In genomic region chr12:57214398-57214781, GRCh38 we compare ENCODE assay signal across 8 cellular contexts. TPM values are rescaled to one million over a fixed set of nuclear protein-coding genes. Genes with fewer than 3 reads are reported as not detected.
A peak's percentile ranks its signal among the peaks of the same experiment; 100 is the strongest.
DNase-seq lines count a peak whose midpoint lies in the region; ATAC-seq, FAIRE-seq and TF ChIP-seq lines count a peak whose summit lies in the region.

No MANE protein-coding gene starts in this region.

- H2AFZ ChIP-seq in KMS-11 (ENCODE audit: low read depth) (peak overlapping the region; percentile 91), PC-3 (ENCODE audit: low read length) (no peak overlapping the region; the same call in 1 of the 2 replicates)

- POLR2A ChIA-PET in PC-3 (lab: Charles Lee; ENCODE audit: unreplicated experiment) = no interaction called here

- no peaks in the 10 kb centered on the region for H3F3A ChIP-seq in PC-3 (ENCODE audit: low read length, unreplicated experiment)

- H3K9ac ChIP-seq in KMS-11 = no peak overlapping the region; the same call in 1 of the 2 replicates
- H3K9ac ChIP-seq in PC-3 (ENCODE audit: low read length) = no peak overlapping the region

- peaks cover 40% of the 10 kb centered on the region for H3K4me1 ChIP-seq in KMS-11 (ENCODE audit: low read depth, poor library complexity, severe bottlenecking)
- H3K4me1 ChIP-seq in PC-3 (ENCODE audit: insufficient read depth, low read length) = peaks cover 39% of the 10 kb centered on the region
- peaks cover 0 to 15% (median 8%) of the 10 kb centered on the region in 3 donors for H3K4me1 ChIP-seq in pancreas

- no peaks in the 10 kb centered on the region for H3K9me2 ChIP-seq in PC-3 (replicated peaks; ENCODE audit: low read length)

- no peak for FAIRE-seq in pancreas (lab: Jason Lieb, UNC)

- WGBS in pancreas, 2 donors = 3% methylated on average over 14 of the region's 14 CpGs

- H3K4me2 ChIP-seq in KMS-11 (peak overlapping the region; percentile 66), PC-3 (ENCODE audit: low read length) (peak overlapping the region; percentile 17)

- CTCF ChIA-PET in PC-3 (lab: Charles Lee) = interaction anchor here (1.0 to 2.5 kb wide), 4 partner anchors 24 to 238 kb away, joined by 3 to 24 read pairs (median 7); no protein-coding TSS in a partner anchor

- H3K79me2 ChIP-seq in KMS-11 (ENCODE audit: insufficient read depth, low read depth) = no peaks in the 10 kb centered on the region
- H3K79me2 ChIP-seq in PC-3 (ENCODE audit: low read length) = no peaks in the 10 kb centered on the region

- H3K9me3 ChIP-seq in PC-3 (ENCODE audit: low read length) (no peaks in the 10 kb centered on the region), pancreas (no peaks in the 10 kb centered on the region)

- H3K27ac ChIP-seq in KMS-11 (no peak overlapping the region), PC-3 (ENCODE audit: low read length) (no peak overlapping the region), pancreas (no peak overlapping the region)

- no TSS peak for BruUV-seq in PC-3 (replicated peaks; lab: Mats Ljungman, UMichigan)

- H3K27me3 ChIP-seq in GM06990 (replicated peaks; ENCODE audit: control insufficient read depth, insufficient read depth, low read length) (peaks cover 7% of the 10 kb centered on the region), KMS-11 (ENCODE audit: insufficient read depth, low read depth) (peaks cover 58% of the 10 kb centered on the region), PC-3 (ENCODE audit: low read length) (peaks cover 19% of the 10 kb centered on the region), pancreas (no peaks in the 10 kb centered on the region)

- ATAC-seq in PC-3 (peak; percentile 45), pancreas (peak; percentile 71 to 80 (median 77)), HG03108 (IDR thresholded peaks at IDR 0.05; ENCODE audit: unreplicated experiment) (no peak), HG02642 (IDR thresholded peaks at IDR 0.05; ENCODE audit: poor library complexity, unreplicated experiment) (no peak)

- intact Hi-C loops in PC-3 (cut with micrococcal nuclease) (loop anchor here (1.0 kb wide), 1 partner anchor 29 kb away; no protein-coding TSS in a partner anchor), pancreas (cut with DNase I) (loop anchor here in 1 of 3 donors (5.0 to 10.0 kb wide), 2 partner anchors 33 to 240 kb away; partner anchors contain the start of genes GLI1 and INHBE)

- H4K20me1 ChIP-seq in KMS-11 (ENCODE audit: insufficient read depth) = no peaks in the 10 kb centered on the region
- H4K20me1 ChIP-seq in PC-3 (ENCODE audit: low read length) = no peaks in the 10 kb centered on the region

- TF ChIP-seq CTCF in GM06990 (IDR thresholded peaks at IDR 0.05; ENCODE audit: insufficient read depth, low read length, poor library complexity, severe bottlenecking) = peak; percentile 83
- TF ChIP-seq CTCF in KMS-11 (conservative IDR thresholded peaks at IDR 0.05; ENCODE audit: low read depth, low read length) = peak; percentile 95
- TF ChIP-seq CTCF in PC-3 (conservative IDR thresholded peaks at IDR 0.05; ENCODE audit: low read depth, low read length) = peak; percentile 76
- peak; percentile 61 for TF ChIP-seq CTCF in fibroblast of mammary gland (conservative IDR thresholded peaks at IDR 0.05; ENCODE audit: control insufficient read depth, insufficient read depth, low read depth, low read length)
- peak; percentile 44 to 62 (median 58) for TF ChIP-seq CTCF in pancreas (IDR thresholded peaks at IDR 0.05)

- no peaks in the 10 kb centered on the region for H3K36me3 ChIP-seq in GM06990 (ENCODE audit: control insufficient read depth, insufficient read depth, low read length)
- H3K36me3 ChIP-seq in KMS-11 (ENCODE audit: insufficient read depth) = no peaks in the 10 kb centered on the region
- no peaks in the 10 kb centered on the region for H3K36me3 ChIP-seq in PC-3 (ENCODE audit: low read depth, low read length)
- no peaks in the 10 kb centered on the region for H3K36me3 ChIP-seq in pancreas

- H3K4me3 ChIP-seq in GM06990 (replicated peaks; ENCODE audit: low read depth, low read length) = no peak overlapping the region
- H3K4me3 ChIP-seq in KMS-11 (IDR thresholded peaks at IDR 0.05; ENCODE audit: insufficient read depth, low read depth, low read length) = no peak overlapping the region
- no peak overlapping the region for H3K4me3 ChIP-seq in PC-3 (ENCODE audit: low read length)
- no peak overlapping the region for H3K4me3 ChIP-seq in fibroblast of mammary gland (ENCODE audit: control insufficient read depth, low read depth, low read length)
- H3K4me3 ChIP-seq in pancreas = no peak overlapping the region

- DNase-seq in GM06990 (ENCODE audit: extremely low read depth, insufficient read length) = no peak
- DNase-seq in PC-3 = peak; percentile 72
- peak; percentile 77 to 82 for DNase-seq in activated T-cell treated with anti-CD3 and anti-CD28 coated beads, Interleukin-2, amount 50 U/mL, for 48 hours
- peak; percentile 58 for DNase-seq in fibroblast of mammary gland (ENCODE audit: low read depth)
- peak in 5 of 6 donors; percentile 45 to 77 (median 67) for DNase-seq in pancreas

RNA-seq across cellular contexts. Expression of gene NXPH4, which starts 2.2 kb away (rescaled TPM):
- total RNA-seq in PC-3 (2014; rRNA removed) = 10.7 and 15.1 TPM in 2 replicates
- total RNA-seq in pancreas = 1 to 10 TPM in 4 of 6 donors, under 1 TPM in 2; 0.37 to 3.3 (median 1.2) TPM
- polyA plus RNA-seq in pancreas = under 1 TPM; 0.28 to 0.38 TPM

RNA-seq across cellular contexts. Expression of gene SHMT2, which starts 15.1 kb away (rescaled TPM):
- total RNA-seq in PC-3 (2014; rRNA removed) (210 and 263 TPM in 2 replicates), pancreas (100 to 1,000 TPM in 1 of 6 donors, 10 to 100 TPM in 5; 44.8 to 183 (median 63.9) TPM)
- 10 to 100 TPM; 20.0 to 29.8 TPM for polyA plus RNA-seq in pancreas

RNA-seq across cellular contexts. Expression of gene STAC3, which starts 36.6 kb away (rescaled TPM):
- total RNA-seq in PC-3 (2014; rRNA removed) (1.4 and 1.8 TPM in 2 replicates), pancreas (1 to 10 TPM in 2 of 6 donors, under 1 TPM in 4; 0.46 to 2.1 (median 0.76) TPM)
- 1 to 10 TPM; 2.5 to 3.0 TPM for polyA plus RNA-seq in pancreas

Comparison
In these comparisons a context has a peak if more than half of its experiments do, and no peak if none do; other contexts are left out.
1. ATAC-seq: peak in PC-3 (single experiment) and pancreas (4 of 4); none in HG03108 (single experiment) and HG02642 (single experiment).
2. Peak in every context shown above with its lines, with median percentiles within 50 percentile points of each other: CTCF ChIP-seq.